18 cellular contexts compared by ENCODE assay signal in genomic region chr1:100290291-100290690, GRCh38. TPM values are rescaled to one million over a fixed set of nuclear protein-coding genes. Genes with fewer than 3 reads are reported as not detected.
DNase-seq lines count a peak whose midpoint lies in the region; ATAC-seq, FAIRE-seq and TF ChIP-seq lines count a peak whose summit lies in the region.
"Had no signal": no experiment of that assay in that cellular context is flagged by ENCODE, and none has a peak within 500 bp of the region (broad histone marks: within the 10 kb centered on the region; RNA-seq: fewer than 3 reads in every experiment).

No MANE protein-coding gene starts in this region.

- WGBS in SK-N-SH (ENCODE audit: low lambda C conversion rate) = 88% methylated on average over 2 of the region's 2 CpGs
- WGBS in neuronal stem cell (ENCODE audit: extremely low coverage in 2 of 2, insufficient read length in 2 of 2, insufficient replicate concordance in 1 of 2), 2 donors = no CpG with 5 or more reads among the region's 2 CpGs

- no peak overlapping the region for H2BK15ac ChIP-seq in neuronal stem cell (ENCODE audit: low read length)

- FAIRE-seq in GM12891 (lab: Jason Lieb, UNC) = no peak

- CTCF ChIA-PET in SK-N-SH (lab: Yijun Ruan, JAX) = interaction anchor here (0.6 to 0.7 kb wide), 2 partner anchors 9 to 127 kb away, joined by 3 read pairs; no protein-coding TSS in a partner anchor

- H3K27ac ChIP-seq in SK-N-SH (ENCODE audit: low read depth in 2 of 2, low read length in 1 of 2) (no peak overlapping the region), brain microvascular endothelial cell (no peak overlapping the region), neuronal stem cell (replicated peaks; ENCODE audit: low read length) (no peak overlapping the region)
- H3K27ac ChIP-seq: 22Rv1, RWPE1, SJCRH30 had no signal

- H3K23ac ChIP-seq in neuronal stem cell (ENCODE audit: low read depth, low read length, poor library complexity) = no peak overlapping the region

- no peak overlapping the region for H3K9ac ChIP-seq in SK-N-SH
- H3K9ac ChIP-seq in neuronal stem cell (ENCODE audit: low read depth, low read length, poor library complexity) = no peak overlapping the region

- no peaks in the 10 kb centered on the region; the same call in 1 of the 2 replicates for H3K79me2 ChIP-seq in SK-N-SH (ENCODE audit: insufficient read depth)

- H3K4me1 ChIP-seq in SK-N-SH (ENCODE audit: control insufficient read depth in 1 of 2, insufficient read depth in 2 of 2, low read depth in 1 of 2, low read length in 1 of 2) (no peaks in the 10 kb centered on the region), neuronal stem cell (ENCODE audit: control insufficient read depth in 2 of 2, insufficient read depth in 1 of 2, low read depth in 1 of 2, low read length in 2 of 2) (no peaks in the 10 kb centered on the region)
- H3K4me1 ChIP-seq: BE2C, HAP-1, SJCRH30 had no signal

- no peaks in the 10 kb centered on the region for H3K9me3 ChIP-seq in SK-N-SH
- H3K9me3 ChIP-seq in neuronal stem cell (replicated peaks in 1 of 2; ENCODE audit: control insufficient read depth in 2 of 2, insufficient read depth in 1 of 2, low read depth in 1 of 2, low read length in 2 of 2) = no peaks in the 10 kb centered on the region
- H3K9me3 ChIP-seq: BE2C, HAP-1, SJCRH30 had no signal

- no peak overlapping the region for H4K8ac ChIP-seq in neuronal stem cell (ENCODE audit: low read depth, low read length)

- no peak for TF ChIP-seq RAD21 in SK-N-SH (IDR thresholded peaks at IDR 0.05; ENCODE audit: low read length)

- H3K4me2 ChIP-seq in SK-N-SH = no peak overlapping the region
- no peak overlapping the region for H3K4me2 ChIP-seq in neuronal stem cell (ENCODE audit: insufficient read depth, low read length, poor library complexity, severe bottlenecking)

- DNase-seq in SK-N-SH (no peak), brain microvascular endothelial cell (peak; percentile 22), fibroblast of villous mesenchyme (ENCODE audit: low read depth) (peak; percentile 74), pulmonary artery endothelial cell (ENCODE audit: low read depth, low spot score) (peak; percentile 60), neuronal stem cell (ENCODE audit: low spot score) (no peak), GM12891 (ENCODE audit: insufficient read length, low spot score) (no peak)
- DNase-seq: BE2C; Calu3; CD4-positive, alpha-beta T cell; NCI-H187; NCI-H446 treated with DMSO at 0.1 percent for 48 hours; NCI-H748 treated with DMSO at 0.1 percent for 48 hours; SJCRH30 had no signal

- H3K27me3 ChIP-seq in SK-N-SH (ENCODE audit: insufficient read depth) (no peaks in the 10 kb centered on the region), brain microvascular endothelial cell (replicated peaks) (no peaks in the 10 kb centered on the region), neuronal stem cell (ENCODE audit: control insufficient read depth in 3 of 3, insufficient read depth in 3 of 3, low read depth in 1 of 3, low read length in 3 of 3) (no peaks in the 10 kb centered on the region)
- H3K27me3 ChIP-seq: BE2C, SJCRH30 had no signal

- no peak overlapping the region for H3K18ac ChIP-seq in neuronal stem cell (ENCODE audit: low read length)

- no peak for TF ChIP-seq POLR2A in GM12891 (IDR thresholded peaks at IDR 0.05; ENCODE audit: low read depth, low read length)

- no peak overlapping the region for H2AK5ac ChIP-seq in neuronal stem cell (ENCODE audit: low read depth, low read length)

- H3K4ac ChIP-seq in neuronal stem cell (ENCODE audit: low read length) = no peak overlapping the region

- POLR2A ChIA-PET in SK-N-SH (lab: Yijun Ruan, JAX) = interaction anchor here (0.8 kb wide), 1 partner anchor 1118 kb away, joined by 3 read pairs; no protein-coding TSS in a partner anchor

- ATAC-seq in SK-N-SH treated with all-trans-retinoic acid at 6 μM for 48 hours (0 out of 3 replicates have a peak, but pooled peaks have one; percentile 16), GM18520 (IDR thresholded peaks at IDR 0.05; ENCODE audit: unreplicated experiment) (no peak)

- no peak overlapping the region for H3K14ac ChIP-seq in neuronal stem cell (ENCODE audit: low read length)

- H3K9me2 ChIP-seq in SK-N-SH = no peaks in the 10 kb centered on the region

- TF ChIP-seq CTCF in SK-N-SH (IDR thresholded peaks at IDR 0.05) = no peak
- no peak for TF ChIP-seq CTCF in brain microvascular endothelial cell (IDR thresholded peaks at IDR 0.05; ENCODE audit: low read depth, low read length, missing control alignments)
- no peak for TF ChIP-seq CTCF in fibroblast of villous mesenchyme (IDR thresholded peaks at IDR 0.05; ENCODE audit: insufficient read depth, low read depth, low read length)

- no peak for TF ChIP-seq EP300 in SK-N-SH (IDR thresholded peaks at IDR 0.05; ENCODE audit: borderline replicate concordance in 1 of 2, low read depth in 1 of 2, low read length in 1 of 2)

- H3F3A ChIP-seq in SK-N-SH (replicated peaks; ENCODE audit: insufficient read depth) = peaks cover 16% of the 10 kb centered on the region

- no peaks in the 10 kb centered on the region for H3K79me1 ChIP-seq in neuronal stem cell (ENCODE audit: low read depth, low read length)

- H2AFZ ChIP-seq in SK-N-SH (ENCODE audit: low read depth) (no peak overlapping the region), neuronal stem cell (ENCODE audit: low read length) (no peak overlapping the region)

- H3K36me3 ChIP-seq in SK-N-SH (replicated peaks in 1 of 2; ENCODE audit: control insufficient read depth in 1 of 2, insufficient read depth in 2 of 2, low read length in 1 of 2) = peaks cover 50 to 65% of the 10 kb centered on the region in 2 experiments
- H3K36me3 ChIP-seq in brain microvascular endothelial cell (replicated peaks) = peaks cover 30% of the 10 kb centered on the region
- H3K36me3 ChIP-seq in neuronal stem cell (replicated peaks in 1 of 2; ENCODE audit: control insufficient read depth in 2 of 2, insufficient read depth in 2 of 2, low read length in 2 of 2) = peaks cover 2 to 89% of the 10 kb centered on the region in 2 donors

- H2BK12ac ChIP-seq in neuronal stem cell (ENCODE audit: low read length) = no peak overlapping the region

- no peaks in the 10 kb centered on the region for H4K20me1 ChIP-seq in SK-N-SH (ENCODE audit: insufficient read depth)

- no peak overlapping the region for H2BK120ac ChIP-seq in neuronal stem cell (ENCODE audit: low read depth, low read length)

- no peak overlapping the region for H4K91ac ChIP-seq in neuronal stem cell (ENCODE audit: low read depth, low read length, poor library complexity)

- no peak overlapping the region for H2BK5ac ChIP-seq in neuronal stem cell (ENCODE audit: low read length)

- H3K4me3 ChIP-seq in SK-N-SH (ENCODE audit: low read depth in 2 of 2, low read length in 1 of 2) (no peak overlapping the region), brain microvascular endothelial cell (ENCODE audit: low read depth, low read length) (no peak overlapping the region), fibroblast of villous mesenchyme (ENCODE audit: low read depth, low read length) (no peak overlapping the region), neuronal stem cell (ENCODE audit: low read length in 2 of 2) (no peak overlapping the region)
- H3K4me3 ChIP-seq: HAP-1, SJCRH30 had no signal

- in situ Hi-C loops in brain microvascular endothelial cell (cut with HindIII; ENCODE audit: low pct_ligation_motif_present, low sequenced_read_pairs) = no loop called here

TF ChIP-seq in SK-N-SH treated with all-trans-retinoic acid at 6 μM for 48 hours, 23 proteins besides CTCF, POLR2A, EP300 and RAD21 (continues in another document):
- no peak for TF ChIP-seq BACH2 (CRISPR knock-in tag; IDR thresholded peaks at IDR 0.05; ENCODE audit: borderline replicate concordance)
- TF ChIP-seq ZNF8 (CRISPR knock-in tag; IDR thresholded peaks at IDR 0.05) = no peak
- no peak for TF ChIP-seq ZFP3 (CRISPR knock-in tag; IDR thresholded peaks at IDR 0.05)
- TF ChIP-seq ISL1 (CRISPR knock-in tag; IDR thresholded peaks at IDR 0.05) = no peak

TF ChIP-seq in SK-N-SH, 30 proteins besides CTCF, POLR2A, EP300 and RAD21:
- TF ChIP-seq SMC3 (IDR thresholded peaks at IDR 0.05; ENCODE audit: low read depth, low read length) (no peak), TEAD4 (IDR thresholded peaks at IDR 0.05; ENCODE audit: borderline replicate concordance, insufficient read depth) (no peak)

TF ChIP-seq in GM12891, 5 proteins besides CTCF, POLR2A, EP300 and RAD21:
- TF ChIP-seq SPI1 (IDR thresholded peaks at IDR 0.05; ENCODE audit: low read depth, low read length) (no peak), TAF1 (IDR thresholded peaks at IDR 0.05; ENCODE audit: low read depth, low read length) (no peak), POU2F2 (IDR thresholded peaks at IDR 0.05; ENCODE audit: low read depth, low read length) (no peak)

RNA-seq across cellular contexts. Expression of gene RTCA, which starts 24.3 kb away (rescaled TPM):
- polyA plus RNA-seq in SK-N-SH (2012; rRNA removed) = 17.3 and 24.3 TPM in 2 replicates
- 25.1 and 35.4 TPM in 2 replicates for polyA plus RNA-seq in SK-N-SH (2012; cell fraction: cytosol; rRNA removed)
- 24.7 and 31.1 TPM in 2 replicates for polyA plus RNA-seq in SK-N-SH (2012; cell fraction: nucleus; rRNA removed)
- total RNA-seq in fibroblast of villous mesenchyme = 31.1 and 32.5 TPM in 2 replicates
- 48.9 and 57.9 TPM in 2 replicates for total RNA-seq in pulmonary artery endothelial cell
- polyA plus RNA-seq in neuronal stem cell (2013, experiment 1 of 2) = 18.8 TPM
- 18.2 TPM for polyA plus RNA-seq in neuronal stem cell (2013, experiment 2 of 2)
- polyA plus RNA-seq in GM12891 (2012; ENCODE audit: low read depth, missing spikeins) = 27.5 TPM

RNA-seq across cellular contexts. Expression of gene DBT, which starts 40.7 kb away (rescaled TPM):
- 2.0 and 3.6 TPM in 2 replicates for polyA plus RNA-seq in SK-N-SH (2012; rRNA removed)
- 2.8 and 3.5 TPM in 2 replicates for polyA plus RNA-seq in SK-N-SH (2012; cell fraction: cytosol; rRNA removed)
- polyA plus RNA-seq in SK-N-SH (2012; cell fraction: nucleus; rRNA removed) = 1.9 and 5.3 TPM in 2 replicates
- total RNA-seq in fibroblast of villous mesenchyme (4.2 and 6.0 TPM in 2 replicates), pulmonary artery endothelial cell (5.3 and 7.4 TPM in 2 replicates)
- polyA plus RNA-seq in neuronal stem cell (2013, experiment 1 of 2) = 6.4 TPM
- polyA plus RNA-seq in neuronal stem cell (2013, experiment 2 of 2) = 6.5 TPM
- polyA plus RNA-seq in GM12891 (2012; ENCODE audit: low read depth, missing spikeins) = 4.4 TPM

Comparison
In these comparisons a context has a peak if more than half of its experiments do, and no peak if none do; other contexts are left out.
1. DNase-seq: peak in brain microvascular endothelial cell (single experiment), fibroblast of villous mesenchyme (single experiment) and pulmonary artery endothelial cell (single experiment); none in SK-N-SH (single experiment), neuronal stem cell (single experiment) and GM12891 (single experiment).